In genomic region chr5:36402512-36402906, GRCh38 we compare ENCODE assay signal across 18 cellular contexts.
"Had no signal": no experiment of that assay in that cellular context is flagged by ENCODE, and none has a peak within 500 bp of the region (broad histone marks: within the 10 kb centered on the region; RNA-seq: fewer than 3 reads in every experiment).

No MANE protein-coding gene starts in this region.

- H3K27ac ChIP-seq: transverse colon had no signal

- H3K9me3 Mint-ChIP-seq: activated naive CD4-positive, alpha-beta T cell treated with anti-CD3 and anti-CD28 coated beads, Interleukin-2, amount 50 U/mL, for 72 hours; brain; memory B cell; nephron progenitor cell; stimulated activated memory B cell treated with anti-CD40 and anti-IgM and Interleukin-4, amounts not matched to agents 10 μg/mL and 1 μg/mL and 100 μg/mL, for 72 hours; WTC11 had no signal

- H3K36me3 Mint-ChIP-seq: activated naive CD4-positive, alpha-beta T cell treated with anti-CD3 and anti-CD28 coated beads, Interleukin-2, amount 50 U/mL, for 72 hours; brain; memory B cell; stimulated activated memory B cell treated with anti-CD40 and anti-IgM and Interleukin-4, amounts not matched to agents 10 μg/mL and 1 μg/mL and 100 μg/mL, for 72 hours; WTC11 had no signal

- H3K4me3 Mint-ChIP-seq: brain; memory B cell; nephron progenitor cell; stimulated activated memory B cell treated with anti-CD40 and anti-IgM and Interleukin-4, amounts not matched to agents 10 μg/mL and 1 μg/mL and 100 μg/mL, for 72 hours; WTC11 had no signal

- H3K27ac Mint-ChIP-seq: activated naive CD4-positive, alpha-beta T cell treated with anti-CD3 and anti-CD28 coated beads, Interleukin-2, amount 50 U/mL, for 72 hours; brain; memory B cell; nephron progenitor cell; stimulated activated memory B cell treated with anti-CD40 and anti-IgM and Interleukin-4, amounts not matched to agents 10 μg/mL and 1 μg/mL and 100 μg/mL, for 72 hours; WTC11 had no signal

- ATAC-seq: activated naive CD4-positive, alpha-beta T cell treated with anti-CD3 and anti-CD28 coated beads, Interleukin-2, amount 50 U/mL, for 72 hours; sciatic nerve; stimulated activated memory B cell treated with anti-CD40 and anti-IgM and Interleukin-4, amounts not matched to agents 10 μg/mL and 1 μg/mL and 100 μg/mL, for 72 hours; WTC11 had no signal

- H3K36me3 ChIP-seq: left ventricle myocardium inferior, transverse colon, vagina had no signal

- H3K27me3 Mint-ChIP-seq: stimulated activated memory B cell treated with anti-CD40 and anti-IgM and Interleukin-4, amounts not matched to agents 10 μg/mL and 1 μg/mL and 100 μg/mL, for 72 hours had no signal

- DNase-seq: activated T-cell treated with anti-CD3 and anti-CD28 coated beads, Interleukin-2, amount 50 U/mL, for 1 hour; aorta; dermis blood vessel endothelial cell; effector CD8-positive, alpha-beta T cell; hippocampal formation; left ventricle myocardium inferior; nephron progenitor cell; stimulated activated CD4-positive, alpha-beta T cell treated with anti-CD3 and anti-CD28 coated beads, Interleukin-15, amount 100 ng/mL, for 24 hours; T-helper 9 cell; transverse colon had no signal

- H3K4me1 Mint-ChIP-seq: stimulated activated memory B cell treated with anti-CD40 and anti-IgM and Interleukin-4, amounts not matched to agents 10 μg/mL and 1 μg/mL and 100 μg/mL, for 72 hours had no signal

- H3K4me1 ChIP-seq: left ventricle myocardium inferior, transverse colon had no signal

- H3K27me3 ChIP-seq: transverse colon, vagina had no signal

- H3K9me3 ChIP-seq: left ventricle myocardium inferior, transverse colon, vagina had no signal

- H3K4me3 ChIP-seq: left ventricle myocardium inferior, smooth muscle cell, transverse colon, vagina had no signal

- H3K4me2 ChIP-seq: smooth muscle cell had no signal
